Comparison of ENCODE assay signal across 1 cellular context in the genomic region with DNA sequence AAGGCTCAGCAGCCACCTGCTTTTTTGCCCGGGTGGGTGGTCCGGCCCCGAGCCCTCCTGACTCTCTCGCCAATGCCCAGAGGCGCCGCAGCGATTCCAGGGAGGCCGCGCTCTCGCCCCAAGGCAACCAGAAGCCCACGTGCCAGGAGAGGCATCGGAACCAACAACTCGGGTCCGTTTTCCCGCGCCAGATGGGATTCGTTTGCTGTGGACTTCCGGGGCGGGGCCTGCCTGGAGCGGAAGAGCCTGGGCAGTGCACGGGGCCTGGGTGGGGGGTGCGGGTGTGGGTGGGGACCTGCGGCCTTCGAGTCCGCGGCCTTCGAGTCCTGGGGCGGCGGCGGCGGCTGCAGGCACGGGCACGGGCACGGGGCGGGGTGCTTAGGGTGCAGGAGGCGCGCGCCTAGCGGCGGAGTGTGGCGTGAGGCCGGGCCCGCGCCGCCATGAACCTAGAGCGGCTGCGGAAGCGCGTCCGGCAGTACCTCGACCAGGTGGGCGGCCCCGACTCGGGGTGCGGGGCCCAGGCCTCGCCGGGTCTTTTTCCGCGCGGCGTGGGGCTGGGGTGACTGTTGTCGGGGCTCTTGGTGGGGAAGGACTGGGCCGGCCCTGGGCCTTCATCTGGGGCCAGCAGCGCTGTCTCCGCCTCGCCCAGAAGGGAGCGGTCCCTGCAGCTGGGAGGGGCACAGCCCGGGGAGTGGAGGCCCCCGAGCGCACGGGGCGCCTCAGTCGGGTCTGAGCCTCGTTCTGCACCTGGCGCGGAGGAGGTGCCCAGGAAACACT.
TF ChIP-seq lines count a peak whose summit lies in the region.

TSS of gene CDC16 (plus strand) at position 253 of the 777 bp plus-strand sequence. CDS start at position 441, 188 bp downstream.

TF ChIP-seq in IMR-90, 13 proteins besides CTCF, POLR2A, EP300 and RAD21 (continued from another document):
- TF ChIP-seq USF2 (IDR thresholded peaks at IDR 0.05; ENCODE audit: low read depth, low read length) (peak; percentile 71), SMC3 (IDR thresholded peaks at IDR 0.05; ENCODE audit: low read depth, low read length) (no peak), NFE2L2 (IDR thresholded peaks at IDR 0.05; ENCODE audit: low read depth, low read length) (no peak), RCOR1 (IDR thresholded peaks at IDR 0.05; ENCODE audit: insufficient replicate concordance, low read length) (no peak), BHLHE40 (IDR thresholded peaks at IDR 0.05; ENCODE audit: low read depth, low read length) (peak; percentile 74), MXI1 (IDR thresholded peaks at IDR 0.05; ENCODE audit: borderline replicate concordance, low read depth, low read length) (peak; percentile 81; the same call in 1 of the 2 replicates), ELK1 (IDR thresholded peaks at IDR 0.05; ENCODE audit: borderline replicate concordance, low read depth, low read length) (no peak)
TF ChIP-seq in IMR-90: peak in this region for 4.
